13 cellular contexts compared by ENCODE assay signal in the genomic region with DNA sequence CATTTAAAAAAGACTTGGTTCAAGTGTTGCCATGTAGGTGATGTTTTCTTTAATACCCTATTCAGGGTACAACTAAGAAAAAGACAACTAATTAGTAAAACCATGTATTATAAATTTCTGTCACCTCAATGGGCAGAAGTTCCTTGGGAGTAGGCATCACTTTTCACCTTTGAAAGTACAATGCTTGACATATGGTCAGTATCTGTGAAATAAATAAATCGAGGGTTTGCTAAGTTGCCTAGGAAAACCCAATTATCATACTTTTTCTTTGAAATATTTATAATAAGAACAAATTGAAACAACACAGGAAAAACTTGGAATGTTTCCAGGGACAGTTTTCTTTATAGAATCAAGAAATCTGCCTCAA. TPM values are rescaled to one million over a fixed set of nuclear protein-coding genes. Genes with fewer than 3 reads are reported as not detected.
DNase-seq lines count a peak whose midpoint lies in the region; ATAC-seq and TF ChIP-seq lines count a peak whose summit lies in the region.
"Had no signal": no experiment of that assay in that cellular context is flagged by ENCODE, and none has a peak within 500 bp of the region (broad histone marks: within the 10 kb centered on the region; RNA-seq: fewer than 3 reads in every experiment).

No MANE protein-coding gene starts in this region.

- H3K27ac Mint-ChIP-seq in Calu3 (ENCODE audit: unreplicated experiment) = peak overlapping the region; percentile 98
- H3K27ac Mint-ChIP-seq: activated CD4-positive, alpha-beta T cell treated with anti-CD3 and anti-CD28 coated beads, Interleukin-2, amount 10 ng/mL, durations not matched to agents 24 days and 14 days; activated T-helper 2 cell treated with anti-CD3 and anti-CD28 coated beads, Interferon-gamma antibody, Interleukin-2, Interleukin-4, amounts not matched to agents 10 μg/mL and 5 μg/mL and 100 μg/mL, durations not matched to agents 14 hours and 24 hours and 36 hours had no signal

- H3K9me3 ChIP-seq in SK-N-MC (ENCODE audit: low read depth, low read length) = no peaks in the 10 kb centered on the region
- no peaks in the 10 kb centered on the region for H3K9me3 ChIP-seq in esophagus squamous epithelium
- H3K9me3 ChIP-seq: neutrophil had no signal

- H3K27ac ChIP-seq in SK-N-MC (peak overlapping the region; percentile 96), esophagus squamous epithelium (peak overlapping the region; percentile 76 to 88 (median 82)), skin epidermis (peak overlapping the region in 19 of 21 experiments; percentile 18 to 89 (median 73))
- H3K27ac ChIP-seq: neutrophil had no signal

- H3K4me1 Mint-ChIP-seq in Calu3 (ENCODE audit: low read depth, unreplicated experiment) = peaks cover 75% of the 10 kb centered on the region

- H3K9ac ChIP-seq in SK-N-MC (ENCODE audit: insufficient read length) = peak overlapping the region; percentile 52

- intact Hi-C loops in Calu3 (cut with micrococcal nuclease; ENCODE audit: unreplicated experiment) (loop anchor here (5.0 kb wide), 1 partner anchor 36 kb away; no protein-coding TSS in a partner anchor), esophagus squamous epithelium (cut with DNase I) (no loop called here)

- H3K36me3 ChIP-seq in SK-N-MC (ENCODE audit: insufficient read depth, low read length) (no peaks in the 10 kb centered on the region), esophagus squamous epithelium (no peaks in the 10 kb centered on the region)
- H3K36me3 ChIP-seq: neutrophil had no signal

- H3K4me3 Mint-ChIP-seq in Calu3 (ENCODE audit: low read depth, unreplicated experiment) = peak overlapping the region; percentile 43
- H3K4me3 Mint-ChIP-seq: activated CD4-positive, alpha-beta T cell treated with anti-CD3 and anti-CD28 coated beads, Interleukin-2, amount 10 ng/mL, durations not matched to agents 24 days and 14 days had no signal

- CTCF ChIA-PET in Calu3 (lab: Charles Lee) = interaction anchor here (1.3 to 2.0 kb wide), 3 partner anchors 10 to 86 kb away, joined by 3 to 19 read pairs (median 7); no protein-coding TSS in a partner anchor

- peaks cover 82% of the 10 kb centered on the region for H3K36me3 Mint-ChIP-seq in Calu3 (ENCODE audit: insufficient read depth, unreplicated experiment)

- TF ChIP-seq POLR2A in esophagus squamous epithelium (IDR thresholded peaks at IDR 0.05) = no peak

- H3K4me3 ChIP-seq in SK-N-MC (peak overlapping the region; percentile 68), esophagus squamous epithelium (no peak overlapping the region), skin epidermis (no peak overlapping the region)

- DNase-seq in Calu3 = no peak
- DNase-seq in SK-N-MC (ENCODE audit: low read depth, low spot score) = no peak
- DNase-seq in esophagus squamous epithelium (lab: John Stamatoyannopoulos, UW) = no peak
- no peak for DNase-seq in HPDE6-E6E7 (ENCODE audit: extremely low spot score)
- DNase-seq in NOMO-1 (lab: John Stamatoyannopoulos, UW; ENCODE audit: unreplicated experiment in 2 of 2) = no peak
- DNase-seq: activated CD4-positive, alpha-beta T cell treated with anti-CD3 and anti-CD28 coated beads, Interleukin-2, amount 10 ng/mL, durations not matched to agents 24 days and 14 days; kidney; NCI-H2107 had no signal

- peaks cover 30 to 87% (median 56%) of the 10 kb centered on the region in 3 donors for H3K4me1 ChIP-seq in esophagus squamous epithelium

- H3K27me3 Mint-ChIP-seq in Calu3 (ENCODE audit: unreplicated experiment) = no peaks in the 10 kb centered on the region
- H3K27me3 Mint-ChIP-seq: activated CD4-positive, alpha-beta T cell treated with anti-CD3 and anti-CD28 coated beads, Interleukin-2, amount 10 ng/mL, durations not matched to agents 24 days and 14 days had no signal

- peaks cover 2% of the 10 kb centered on the region for H3K9me3 Mint-ChIP-seq in Calu3 (ENCODE audit: low read depth, unreplicated experiment)
- H3K9me3 Mint-ChIP-seq: activated CD4-positive, alpha-beta T cell treated with anti-CD3 and anti-CD28 coated beads, Interleukin-2, amount 10 ng/mL, durations not matched to agents 24 days and 14 days; activated T-helper 2 cell treated with anti-CD3 and anti-CD28 coated beads, Interferon-gamma antibody, Interleukin-2, Interleukin-4, amounts not matched to agents 10 μg/mL and 5 μg/mL and 100 μg/mL, durations not matched to agents 14 hours and 24 hours and 36 hours had no signal

- 19 to 31% methylated on average over 1 of the region's 1 CpG for WGBS in esophagus squamous epithelium, 2 donors

- TF ChIP-seq CTCF in Calu3 (IDR thresholded peaks at IDR 0.05; ENCODE audit: unreplicated experiment) (no peak), esophagus squamous epithelium (IDR thresholded peaks at IDR 0.05) (no peak)

- BruUV-seq in Calu3 (replicated peaks; lab: Mats Ljungman, UMichigan) = no TSS peak

- no peaks in the 10 kb centered on the region for H3K27me3 ChIP-seq in esophagus squamous epithelium
- H3K27me3 ChIP-seq: neutrophil had no signal

- ATAC-seq in GM19324 (IDR thresholded peaks at IDR 0.05; ENCODE audit: low FRiP score, unreplicated experiment) (no peak), HG03175 (IDR thresholded peaks at IDR 0.05; ENCODE audit: unreplicated experiment) (no peak)

RNA-seq across cellular contexts. Expression of a gene that starts 13.8 kb away (rescaled TPM):
- total RNA-seq in Calu3 (2022) = 64.5 and 66.6 TPM in 2 replicates
- total RNA-seq in esophagus squamous epithelium = 10 to 100 TPM; 10.0 to 19.1 (median 13.2) TPM

RNA-seq across cellular contexts. Expression of a gene that starts 14.1 kb away (rescaled TPM):
- 149 and 160 TPM in 2 replicates for total RNA-seq in Calu3 (2022)
- 10 to 100 TPM; 27.7 to 82.0 (median 45.3) TPM for total RNA-seq in esophagus squamous epithelium
